ENCODE assay signal across 8 cellular contexts in the genomic region with DNA sequence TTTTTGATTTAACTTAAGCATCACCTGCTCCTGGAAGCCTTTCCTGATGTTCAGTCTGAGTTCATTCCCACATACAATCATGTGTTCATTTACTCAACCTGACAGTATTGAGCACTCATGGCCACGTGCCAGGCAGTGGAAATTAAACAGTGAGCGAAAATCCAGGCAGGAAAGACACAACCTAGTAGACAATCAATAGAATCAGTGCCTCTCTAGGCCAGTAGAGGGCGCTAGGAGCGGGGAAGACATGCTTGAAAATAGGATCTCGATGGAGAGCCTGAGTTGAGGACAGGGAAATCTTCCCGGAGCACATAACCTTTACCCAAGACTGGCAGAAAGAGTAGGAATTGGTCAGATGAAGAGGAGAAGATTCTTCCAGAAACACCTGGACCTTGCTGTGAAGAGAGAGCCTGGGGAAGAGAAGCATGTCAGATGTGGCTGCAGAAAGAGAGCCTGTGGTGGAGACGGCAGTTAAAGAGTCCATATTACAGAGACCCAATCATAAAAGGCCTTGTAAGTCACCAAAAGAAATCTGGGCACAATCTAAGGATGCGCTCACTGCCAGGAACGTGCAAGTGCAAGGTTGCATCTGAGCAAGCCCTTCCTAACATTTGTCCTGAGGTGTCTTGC.
DNase-seq lines count a peak whose midpoint lies in the region; ATAC-seq and TF ChIP-seq lines count a peak whose summit lies in the region.

No MANE protein-coding gene starts in this region.

- no peaks in the 10 kb centered on the region for H3K4me1 ChIP-seq in Karpas-422 (ENCODE audit: low read length)

- H3K79me2 ChIP-seq in Karpas-422 (ENCODE audit: low read length): no peaks in the 10 kb centered on the region

- POLR2A ChIA-PET in activated CD4-positive, alpha-beta T cell treated with anti-CD3 and anti-CD28 coated beads for 36 hours (lab: Charles Lee): no interaction called here
- POLR2A ChIA-PET in activated CD4-positive, alpha-beta memory T cell treated with anti-CD3 and anti-CD28 coated beads, Interleukin-2, amount 10 ng/mL, durations not matched to agents 7 days and 5 days (lab: Charles Lee): no interaction called here

- H3K4me2 ChIP-seq in Karpas-422 (ENCODE audit: low read depth, low read length, poor library complexity, severe bottlenecking): no peak overlapping the region

- H3K27ac Mint-ChIP-seq in activated CD4-positive, alpha-beta T cell treated with anti-CD3 and anti-CD28 coated beads for 36 hours: no peak overlapping the region
- no peak overlapping the region for H3K27ac Mint-ChIP-seq in activated CD4-positive, alpha-beta memory T cell treated with anti-CD3 and anti-CD28 coated beads, Interleukin-2, amount 10 ng/mL, durations not matched to agents 7 days and 5 days
- H3K27ac Mint-ChIP-seq in glutamatergic neuron (ENCODE audit: unreplicated experiment) (no peak overlapping the region), T-helper 17 cell (no peak overlapping the region)

- H3K27ac ChIP-seq in Karpas-422 (ENCODE audit: low read length): no peak overlapping the region

- no peak overlapping the region for H2AFZ ChIP-seq in Karpas-422 (ENCODE audit: low read length)

- H4K20me1 ChIP-seq in Karpas-422 (ENCODE audit: insufficient read depth, low read depth, low read length): no peaks in the 10 kb centered on the region

- H3K4me1 Mint-ChIP-seq in activated CD4-positive, alpha-beta T cell treated with anti-CD3 and anti-CD28 coated beads for 36 hours: no peaks in the 10 kb centered on the region
- no peaks in the 10 kb centered on the region for H3K4me1 Mint-ChIP-seq in activated CD4-positive, alpha-beta memory T cell treated with anti-CD3 and anti-CD28 coated beads, Interleukin-2, amount 10 ng/mL, durations not matched to agents 7 days and 5 days
- H3K4me1 Mint-ChIP-seq in glutamatergic neuron (ENCODE audit: low read depth, unreplicated experiment) (no peaks in the 10 kb centered on the region), T-helper 17 cell (no peaks in the 10 kb centered on the region)

- no peak overlapping the region for H3K9ac ChIP-seq in Karpas-422 (ENCODE audit: low read length)

- no peak overlapping the region for H3K4me3 Mint-ChIP-seq in activated CD4-positive, alpha-beta T cell treated with anti-CD3 and anti-CD28 coated beads for 36 hours
- H3K4me3 Mint-ChIP-seq in activated CD4-positive, alpha-beta memory T cell treated with anti-CD3 and anti-CD28 coated beads, Interleukin-2, amount 10 ng/mL, durations not matched to agents 7 days and 5 days: no peak overlapping the region
- H3K4me3 Mint-ChIP-seq in glutamatergic neuron (ENCODE audit: unreplicated experiment): no peak overlapping the region
- H3K4me3 Mint-ChIP-seq in T-helper 17 cell: no peak overlapping the region

- H3K27me3 Mint-ChIP-seq in activated CD4-positive, alpha-beta T cell treated with anti-CD3 and anti-CD28 coated beads for 36 hours: no peaks in the 10 kb centered on the region
- no peaks in the 10 kb centered on the region for H3K27me3 Mint-ChIP-seq in activated CD4-positive, alpha-beta memory T cell treated with anti-CD3 and anti-CD28 coated beads, Interleukin-2, amount 10 ng/mL, durations not matched to agents 7 days and 5 days
- H3K27me3 Mint-ChIP-seq in glutamatergic neuron (ENCODE audit: unreplicated experiment) (no peaks in the 10 kb centered on the region), T-helper 17 cell (no peaks in the 10 kb centered on the region)

- no peaks in the 10 kb centered on the region for H3K36me3 ChIP-seq in Karpas-422 (ENCODE audit: insufficient read depth, low read length)

- H3K9me3 Mint-ChIP-seq in activated CD4-positive, alpha-beta T cell treated with anti-CD3 and anti-CD28 coated beads for 36 hours (ENCODE audit: low read depth): no peaks in the 10 kb centered on the region
- H3K9me3 Mint-ChIP-seq in activated CD4-positive, alpha-beta memory T cell treated with anti-CD3 and anti-CD28 coated beads, Interleukin-2, amount 10 ng/mL, durations not matched to agents 7 days and 5 days: no peaks in the 10 kb centered on the region
- peaks cover 1% of the 10 kb centered on the region for H3K9me3 Mint-ChIP-seq in glutamatergic neuron (ENCODE audit: unreplicated experiment)

- H3K4me3 ChIP-seq in Karpas-422 (ENCODE audit: low read length): no peak overlapping the region

- no peaks in the 10 kb centered on the region for H3K9me2 ChIP-seq in Karpas-422 (replicated peaks; ENCODE audit: insufficient read depth, low read length)

- intact Hi-C loops in activated CD4-positive, alpha-beta T cell treated with anti-CD3 and anti-CD28 coated beads for 36 hours (cut with DNase I, micrococcal nuclease): loop anchor here (1.0 to 10.0 kb wide), 5 partner anchors 120 to 650 kb away; no protein-coding TSS in a partner anchor

- DNase-seq in activated CD4-positive, alpha-beta T cell treated with anti-CD3 and anti-CD28 coated beads for 36 hours: peak; percentile 69
- DNase-seq in activated CD4-positive, alpha-beta T cell treated with anti-CD3 and anti-CD28 coated beads for 1 hour: no peak
- peak; percentile 80 for DNase-seq in Karpas-422
- DNase-seq in activated CD4-positive, alpha-beta memory T cell treated with anti-CD3 and anti-CD28 coated beads, Interleukin-2, amount 10 ng/mL, durations not matched to agents 7 days and 5 days: peak; percentile 33
- DNase-seq in glutamatergic neuron: peak; percentile 76
- peak; percentile 55 for DNase-seq in putamen (ENCODE audit: low spot score)
- DNase-seq in NCI-H128 (lab: John Stamatoyannopoulos, UW; ENCODE audit: unreplicated experiment): no peak
- no peak for DNase-seq in T-helper 17 cell

- no peaks in the 10 kb centered on the region for H3K36me3 Mint-ChIP-seq in activated CD4-positive, alpha-beta T cell treated with anti-CD3 and anti-CD28 coated beads for 36 hours (ENCODE audit: low read depth)
- no peaks in the 10 kb centered on the region for H3K36me3 Mint-ChIP-seq in activated CD4-positive, alpha-beta memory T cell treated with anti-CD3 and anti-CD28 coated beads, Interleukin-2, amount 10 ng/mL, durations not matched to agents 7 days and 5 days (ENCODE audit: low read depth)
- H3K36me3 Mint-ChIP-seq in glutamatergic neuron (ENCODE audit: unreplicated experiment) (no peaks in the 10 kb centered on the region), T-helper 17 cell (ENCODE audit: low read depth) (no peaks in the 10 kb centered on the region)

- CTCF ChIA-PET in activated CD4-positive, alpha-beta T cell treated with anti-CD3 and anti-CD28 coated beads for 36 hours (lab: Charles Lee): interaction anchor here (0.7 to 2.4 kb wide), 7 partner anchors 11 to 188 kb away, joined by 3 to 9 read pairs (median 4); no protein-coding TSS in a partner anchor
- CTCF ChIA-PET in activated CD4-positive, alpha-beta memory T cell treated with anti-CD3 and anti-CD28 coated beads, Interleukin-2, amount 10 ng/mL, durations not matched to agents 7 days and 5 days (lab: Charles Lee): interaction anchor here (0.6 kb wide), 1 partner anchor 9 kb away, joined by 4 read pairs; no protein-coding TSS in a partner anchor

- peak; percentile 85 for TF ChIP-seq CTCF in glutamatergic neuron (IDR thresholded peaks at IDR 0.05; ENCODE audit: partially characterized antibody, unreplicated experiment)

- ATAC-seq in activated CD4-positive, alpha-beta T cell treated with anti-CD3 and anti-CD28 coated beads for 36 hours: peak; percentile 33
- no peak for ATAC-seq in T-helper 17 cell

- H3K9me3 ChIP-seq in Karpas-422 (ENCODE audit: low read length) (no peaks in the 10 kb centered on the region), T-helper 17 cell (ENCODE audit: control insufficient read depth, low read length, poor library complexity, severe bottlenecking) (no peaks in the 10 kb centered on the region)

- no peaks in the 10 kb centered on the region for H3K27me3 ChIP-seq in Karpas-422 (ENCODE audit: low read length)

Comparison
In these comparisons a context has a peak if more than half of its experiments do, and no peak if none do; other contexts are left out.
1. DNase-seq: peak in activated CD4-positive, alpha-beta T cell treated with anti-CD3 and anti-CD28 coated beads for 36 hours (single experiment), Karpas-422 (single experiment), activated CD4-positive, alpha-beta memory T cell treated with anti-CD3 and anti-CD28 coated beads, Interleukin-2, amount 10 ng/mL, durations not matched to agents 7 days and 5 days (single experiment), glutamatergic neuron (single experiment) and putamen (single experiment); none in activated CD4-positive, alpha-beta T cell treated with anti-CD3 and anti-CD28 coated beads for 1 hour (single experiment), NCI-H128 (single experiment) and T-helper 17 cell (0 of 3).